In the genomic region with DNA sequence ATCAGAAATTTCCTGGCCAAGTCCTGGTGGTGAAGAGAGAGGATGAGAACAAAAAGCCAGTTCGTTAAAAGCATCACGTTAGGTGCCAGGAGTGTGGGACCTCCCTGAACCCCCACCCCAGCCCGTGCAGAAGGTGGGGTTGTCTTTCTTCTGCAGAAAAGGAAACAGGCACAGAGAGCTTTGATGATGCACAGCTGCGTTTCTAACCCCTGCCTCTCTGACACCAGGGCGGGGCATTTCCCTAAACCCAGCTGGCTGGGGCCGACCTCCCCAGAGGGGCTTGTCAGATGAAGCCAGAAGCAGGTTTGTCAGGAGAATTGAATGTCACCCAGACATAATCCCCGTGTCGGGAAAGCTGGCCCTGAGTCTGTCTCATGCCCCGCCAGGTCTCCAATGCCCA, we compare ENCODE assay signal across 9 cellular contexts.
DNase-seq lines count a peak whose midpoint lies in the region; ATAC-seq, FAIRE-seq and TF ChIP-seq lines count a peak whose summit lies in the region.
"Had no signal": no experiment of that assay in that cellular context is flagged by ENCODE, and none has a peak within 500 bp of the region (broad histone marks: within the 10 kb centered on the region; RNA-seq: fewer than 3 reads in every experiment).

No MANE protein-coding gene starts in this region.

- TF ChIP-seq CTCF in astrocyte (IDR thresholded peaks at IDR 0.05; ENCODE audit: insufficient read depth, low read depth, low read length), result no peak

- no peaks in the 10 kb centered on the region for H3K9me3 ChIP-seq in astrocyte (ENCODE audit: insufficient read depth, low read depth, low read length)
- H3K9me3 ChIP-seq in aorta (ENCODE audit: control insufficient read depth, low read length), result no peaks in the 10 kb centered on the region
- H3K9me3 ChIP-seq in GM23248 (ENCODE audit: low read depth), result no peaks in the 10 kb centered on the region

- no peak overlapping the region for H3K27ac ChIP-seq in astrocyte (ENCODE audit: low read depth, low read length)
- no peak overlapping the region for H3K27ac ChIP-seq in aorta (ENCODE audit: low read depth in 1 of 2, low read length in 2 of 2)
- H3K27ac ChIP-seq in GM23248, result no peak overlapping the region

- no peaks in the 10 kb centered on the region for H3K27me3 Mint-ChIP-seq in activated CD8-positive, alpha-beta memory T cell treated with anti-CD3 and anti-CD28 coated beads, Interleukin-2, amount 10 ng/mL, durations not matched to agents 7 days and 5 days
- H3K27me3 Mint-ChIP-seq in astrocyte (ENCODE audit: low read depth, unreplicated experiment), result peaks cover 6% of the 10 kb centered on the region
- no peaks in the 10 kb centered on the region for H3K27me3 Mint-ChIP-seq in stimulated activated naive CD8-positive, alpha-beta T cell treated with anti-CD3 and anti-CD28 coated beads, Interleukin-15, amount 100 ng/mL, for 72 hours

- no peaks in the 10 kb centered on the region for H3K79me2 ChIP-seq in astrocyte (ENCODE audit: insufficient read depth, low read length)
- H3K79me2 ChIP-seq in GM23248 (ENCODE audit: insufficient read depth), result no peaks in the 10 kb centered on the region

- 78 to 81% methylated on average over 9 of the region's 9 CpGs for WGBS in aorta, 2 donors
- WGBS in GM23248 (ENCODE audit: low coverage in 1 of 2, low lambda C conversion rate in 2 of 2, missing lambda C conversion rate in 2 of 2), 2 experiments, result 55 to 60% methylated on average over 9 of the region's 9 CpGs

- H3K4me3 ChIP-seq in astrocyte (ENCODE audit: insufficient read depth, low read depth, low read length), result no peak overlapping the region
- H3K4me3 ChIP-seq in aorta (ENCODE audit: low read length in 2 of 2), result no peak overlapping the region
- H3K4me3 ChIP-seq in GM23248, result no peak overlapping the region

- in situ Hi-C loops in GM23248 (cut with MboI), result no loop called here

- H4K20me1 ChIP-seq in astrocyte (ENCODE audit: insufficient read depth, low read length), result no peaks in the 10 kb centered on the region
- H4K20me1 ChIP-seq in GM23248 (ENCODE audit: insufficient read depth), result no peaks in the 10 kb centered on the region

- peak overlapping the region; percentile 57 for H3K4me3 Mint-ChIP-seq in activated CD8-positive, alpha-beta memory T cell treated with anti-CD3 and anti-CD28 coated beads, Interleukin-2, amount 10 ng/mL, durations not matched to agents 7 days and 5 days
- H3K4me3 Mint-ChIP-seq in astrocyte (ENCODE audit: unreplicated experiment), result no peak overlapping the region
- peak overlapping the region; percentile 68 to 74 for H3K4me3 Mint-ChIP-seq in stimulated activated naive CD8-positive, alpha-beta T cell treated with anti-CD3 and anti-CD28 coated beads, Interleukin-15, amount 100 ng/mL, for 72 hours

- DNase-seq in activated CD8-positive, alpha-beta memory T cell treated with anti-CD3 and anti-CD28 coated beads, Interleukin-2, amount 10 ng/mL, durations not matched to agents 7 days and 5 days, result peak; percentile 67
- DNase-seq in activated CD8-positive, alpha-beta memory T cell treated with anti-CD3 and anti-CD28 coated beads for 24 hours, result no peak
- DNase-seq in T follicular helper cell (ENCODE audit: low read depth) (peak; percentile 31), astrocyte (ENCODE audit: low read depth) (no peak), aorta (no peak), GM23248 (no peak)
- DNase-seq in stimulated activated naive CD8-positive, alpha-beta T cell treated with anti-CD3 and anti-CD28 coated beads, Interleukin-15, amount 100 ng/mL, for 72 hours, result no peak
- DNase-seq: NCI-H510A had no signal

- 0 out of 2 replicates have a peak, but pooled peaks cover 6% of the 10 kb centered on the region for H3F3A ChIP-seq in GM23248 (ENCODE audit: insufficient read depth)

- intact Hi-C loops in aorta (cut with DNase I), result no loop called here

- H3K4me2 ChIP-seq in astrocyte (ENCODE audit: low read length) (peak overlapping the region; percentile 59), GM23248 (ENCODE audit: unreplicated experiment) (no peak overlapping the region)

- H3K9me3 Mint-ChIP-seq in activated CD8-positive, alpha-beta memory T cell treated with anti-CD3 and anti-CD28 coated beads, Interleukin-2, amount 10 ng/mL, durations not matched to agents 7 days and 5 days (ENCODE audit: low read depth), result no peaks in the 10 kb centered on the region
- no peaks in the 10 kb centered on the region for H3K9me3 Mint-ChIP-seq in astrocyte (ENCODE audit: unreplicated experiment)
- H3K9me3 Mint-ChIP-seq in stimulated activated naive CD8-positive, alpha-beta T cell treated with anti-CD3 and anti-CD28 coated beads, Interleukin-15, amount 100 ng/mL, for 72 hours, result no peaks in the 10 kb centered on the region

- no peaks in the 10 kb centered on the region for H3K27me3 ChIP-seq in astrocyte (ENCODE audit: insufficient read depth, low read length)
- no peaks in the 10 kb centered on the region for H3K27me3 ChIP-seq in aorta (ENCODE audit: control insufficient read depth in 1 of 2, insufficient read depth in 2 of 2, low read length in 1 of 2)
- H3K27me3 ChIP-seq in GM23248 (replicated peaks; ENCODE audit: insufficient read depth), result no peaks in the 10 kb centered on the region

- H3K36me3 ChIP-seq in astrocyte (ENCODE audit: insufficient read depth, low read length) (no peaks in the 10 kb centered on the region), aorta (ENCODE audit: control insufficient read depth in 1 of 2, insufficient read depth in 2 of 2, low read length in 1 of 2) (no peaks in the 10 kb centered on the region), GM23248 (ENCODE audit: low read depth) (no peaks in the 10 kb centered on the region)

- FAIRE-seq in astrocyte (lab: Jason Lieb, UNC), result no peak

- H3K9ac ChIP-seq in astrocyte (ENCODE audit: low read length) (peak overlapping the region; percentile 66), GM23248 (no peak overlapping the region)

- peak overlapping the region; percentile 93 for H3K27ac Mint-ChIP-seq in activated CD8-positive, alpha-beta memory T cell treated with anti-CD3 and anti-CD28 coated beads, Interleukin-2, amount 10 ng/mL, durations not matched to agents 7 days and 5 days
- H3K27ac Mint-ChIP-seq in astrocyte (ENCODE audit: unreplicated experiment), result no peak overlapping the region
- H3K27ac Mint-ChIP-seq in stimulated activated naive CD8-positive, alpha-beta T cell treated with anti-CD3 and anti-CD28 coated beads, Interleukin-15, amount 100 ng/mL, for 72 hours, result no peak overlapping the region

- H3K4me1 Mint-ChIP-seq in activated CD8-positive, alpha-beta memory T cell treated with anti-CD3 and anti-CD28 coated beads, Interleukin-2, amount 10 ng/mL, durations not matched to agents 7 days and 5 days, result peaks cover 87% of the 10 kb centered on the region
- H3K4me1 Mint-ChIP-seq in astrocyte (ENCODE audit: low read depth, unreplicated experiment), result peaks cover 56% of the 10 kb centered on the region
- peaks cover 92% of the 10 kb centered on the region for H3K4me1 Mint-ChIP-seq in stimulated activated naive CD8-positive, alpha-beta T cell treated with anti-CD3 and anti-CD28 coated beads, Interleukin-15, amount 100 ng/mL, for 72 hours

- no peaks in the 10 kb centered on the region for H3K36me3 Mint-ChIP-seq in activated CD8-positive, alpha-beta memory T cell treated with anti-CD3 and anti-CD28 coated beads, Interleukin-2, amount 10 ng/mL, durations not matched to agents 7 days and 5 days
- H3K36me3 Mint-ChIP-seq in astrocyte (ENCODE audit: low read depth, unreplicated experiment), result no peaks in the 10 kb centered on the region

- H3K4me1 ChIP-seq in astrocyte (ENCODE audit: insufficient read depth, low read length) (peaks cover 58% of the 10 kb centered on the region), aorta (ENCODE audit: control insufficient read depth in 1 of 2, insufficient read depth in 2 of 2, low read length in 2 of 2) (no peaks in the 10 kb centered on the region), GM23248 (ENCODE audit: insufficient read depth) (peaks cover 37% of the 10 kb centered on the region)

- no peaks in the 10 kb centered on the region for H3K9me2 ChIP-seq in GM23248 (ENCODE audit: insufficient read depth)

- CTCF ChIA-PET in activated CD8-positive, alpha-beta memory T cell treated with anti-CD3 and anti-CD28 coated beads, Interleukin-2, amount 10 ng/mL, durations not matched to agents 7 days and 5 days (lab: Charles Lee), result interaction anchor here (0.9 to 3.6 kb wide), 9 partner anchors 10 to 137 kb away, joined by 3 to 27 read pairs (median 3); no protein-coding TSS in a partner anchor

- ATAC-seq in activated CD8-positive, alpha-beta memory T cell treated with anti-CD3 and anti-CD28 coated beads, Interleukin-2, amount 10 ng/mL, durations not matched to agents 7 days and 5 days, result peak; percentile 60
- peak; percentile 67 for ATAC-seq in stimulated activated naive CD8-positive, alpha-beta T cell treated with anti-CD3 and anti-CD28 coated beads, Interleukin-15, amount 100 ng/mL, for 72 hours
- ATAC-seq in aorta (ENCODE audit: low FRiP score), result no peak
- no peak for ATAC-seq in GM21381 (IDR thresholded peaks at IDR 0.05; ENCODE audit: unreplicated experiment)

- H2AFZ ChIP-seq in astrocyte (ENCODE audit: low read depth, low read length) (no peak overlapping the region), GM23248 (no peak overlapping the region)

Comparison
In these comparisons a context has a peak if more than half of its experiments do, and no peak if none do; other contexts are left out.
1. DNase-seq: peak in activated CD8-positive, alpha-beta memory T cell treated with anti-CD3 and anti-CD28 coated beads, Interleukin-2, amount 10 ng/mL, durations not matched to agents 7 days and 5 days (single experiment) and T follicular helper cell (single experiment); none in activated CD8-positive, alpha-beta memory T cell treated with anti-CD3 and anti-CD28 coated beads for 24 hours (single experiment), astrocyte (single experiment), stimulated activated naive CD8-positive, alpha-beta T cell treated with anti-CD3 and anti-CD28 coated beads, Interleukin-15, amount 100 ng/mL, for 72 hours (0 of 2), aorta (0 of 2) and GM23248 (single experiment).
2. ATAC-seq: peak in activated CD8-positive, alpha-beta memory T cell treated with anti-CD3 and anti-CD28 coated beads, Interleukin-2, amount 10 ng/mL, durations not matched to agents 7 days and 5 days (single experiment) and stimulated activated naive CD8-positive, alpha-beta T cell treated with anti-CD3 and anti-CD28 coated beads, Interleukin-15, amount 100 ng/mL, for 72 hours (single experiment); none in aorta (single experiment) and GM21381 (single experiment).